In genomic region chr10:123746927-123747326, GRCh38 we compare ENCODE assay signal across 16 cellular contexts.
A peak's percentile ranks its signal among the peaks of the same experiment; 100 is the strongest.
DNase-seq lines count a peak whose midpoint lies in the region; ATAC-seq and TF ChIP-seq lines count a peak whose summit lies in the region.
"Had no signal": no experiment of that assay in that cellular context is flagged by ENCODE, and none has a peak within 500 bp of the region (broad histone marks: within the 10 kb centered on the region; RNA-seq: fewer than 3 reads in every experiment).

No MANE protein-coding gene starts in this region.

- intact Hi-C loops in sigmoid colon (cut with DNase I) = loop anchor here (5.0 kb wide), 1 partner anchor 165 kb away; no protein-coding TSS in a partner anchor
- intact Hi-C loops in aorta (cut with DNase I) = no loop called here

- H3K27me3 ChIP-seq in HUES48 (ENCODE audit: control insufficient read depth, insufficient read depth, low read length) (no peaks in the 10 kb centered on the region), sigmoid colon (no peaks in the 10 kb centered on the region), aorta (ENCODE audit: control insufficient read depth in 1 of 2, insufficient read depth in 2 of 2, low read length in 1 of 2) (no peaks in the 10 kb centered on the region)
- H3K27me3 ChIP-seq: BE2C had no signal

- H3K4me3 ChIP-seq in HUES48 (ENCODE audit: low read depth, low read length) (no peak overlapping the region), sigmoid colon (no peak overlapping the region), aorta (ENCODE audit: low read length in 2 of 2) (no peak overlapping the region)

- peaks cover 8% of the 10 kb centered on the region; the same call in 1 of the 2 replicates for H3K9me3 ChIP-seq in HUES48 (ENCODE audit: control insufficient read depth, insufficient read depth, low read length)
- H3K9me3 ChIP-seq in sigmoid colon = no peaks in the 10 kb centered on the region
- no peaks in the 10 kb centered on the region for H3K9me3 ChIP-seq in aorta (ENCODE audit: control insufficient read depth, low read length)
- H3K9me3 ChIP-seq: BE2C had no signal

- no peak for ATAC-seq in GM21423 (IDR thresholded peaks at IDR 0.05; ENCODE audit: unreplicated experiment)
- ATAC-seq in aorta (ENCODE audit: low FRiP score) = no peak
- ATAC-seq: HCT116, HepG2 had no signal

- DNase-seq in ecto neural progenitor cell (ENCODE audit: low spot score) (peak; percentile 35), islet precursor cell (peak; percentile 22), sigmoid colon (no peak), OCI-M1 (lab: John Stamatoyannopoulos, UW) (no peak), aorta (no peak)
- DNase-seq: BE2C; CD4-positive, alpha-beta memory T cell; COR-L47; DMS153; DMS79 treated with DMSO at 0.1 percent for 48 hours; EL had no signal

- no peak for TF ChIP-seq CTCF in sigmoid colon (IDR thresholded peaks at IDR 0.05)

- H3K9ac ChIP-seq in HUES48 (ENCODE audit: low read depth, low read length) = no peak overlapping the region

- TF ChIP-seq EP300 in sigmoid colon (IDR thresholded peaks at IDR 0.05) = no peak

- H3K27ac ChIP-seq in HUES48 (ENCODE audit: low read depth, low read length) = peak overlapping the region; percentile 56
- peak overlapping the region in 3 of 4 donors; percentile 28 to 58 (median 52) for H3K27ac ChIP-seq in sigmoid colon
- no peak overlapping the region for H3K27ac ChIP-seq in aorta (ENCODE audit: low read depth in 1 of 2, low read length in 2 of 2)
- H3K27ac ChIP-seq: C4-2B had no signal

- TF ChIP-seq POLR2A in sigmoid colon (IDR thresholded peaks at IDR 0.05) = no peak

- H3K4me1 ChIP-seq in HUES48 (ENCODE audit: control insufficient read depth, insufficient read depth, low read length) (peaks cover 12% of the 10 kb centered on the region), sigmoid colon (peaks cover 0 to 53% (median 37%) of the 10 kb centered on the region in 4 donors), aorta (ENCODE audit: control insufficient read depth in 1 of 2, insufficient read depth in 2 of 2, low read length in 2 of 2) (no peaks in the 10 kb centered on the region)

- H3K36me3 ChIP-seq in HUES48 (ENCODE audit: control insufficient read depth, insufficient read depth, low read length) = peaks cover 6% of the 10 kb centered on the region; the same call in 1 of the 2 replicates
- peaks cover 0 to 37% (median 7%) of the 10 kb centered on the region in 4 donors for H3K36me3 ChIP-seq in sigmoid colon
- peaks cover 0 to 3% of the 10 kb centered on the region in 2 donors for H3K36me3 ChIP-seq in aorta (ENCODE audit: control insufficient read depth in 1 of 2, insufficient read depth in 2 of 2, low read length in 1 of 2)
- H3K36me3 ChIP-seq: BE2C had no signal

- WGBS in sigmoid colon, 2 donors = 79 to 90% methylated on average over 8 of the region's 8 CpGs
- WGBS in aorta, 2 donors = 70 to 73% methylated on average over 8 of the region's 8 CpGs

Comparison
In these comparisons a context has a peak if more than half of its experiments do, and no peak if none do; other contexts are left out.
1. H3K27ac ChIP-seq: peak in HUES48 (single experiment) and sigmoid colon (3 of 4); none in aorta (0 of 2).
2. DNase-seq: peak in ecto neural progenitor cell (single experiment) and islet precursor cell (single experiment); none in sigmoid colon (single experiment), OCI-M1 (single experiment) and aorta (0 of 2).